ENCODE assay signal across 11 cellular contexts in the genomic region with DNA sequence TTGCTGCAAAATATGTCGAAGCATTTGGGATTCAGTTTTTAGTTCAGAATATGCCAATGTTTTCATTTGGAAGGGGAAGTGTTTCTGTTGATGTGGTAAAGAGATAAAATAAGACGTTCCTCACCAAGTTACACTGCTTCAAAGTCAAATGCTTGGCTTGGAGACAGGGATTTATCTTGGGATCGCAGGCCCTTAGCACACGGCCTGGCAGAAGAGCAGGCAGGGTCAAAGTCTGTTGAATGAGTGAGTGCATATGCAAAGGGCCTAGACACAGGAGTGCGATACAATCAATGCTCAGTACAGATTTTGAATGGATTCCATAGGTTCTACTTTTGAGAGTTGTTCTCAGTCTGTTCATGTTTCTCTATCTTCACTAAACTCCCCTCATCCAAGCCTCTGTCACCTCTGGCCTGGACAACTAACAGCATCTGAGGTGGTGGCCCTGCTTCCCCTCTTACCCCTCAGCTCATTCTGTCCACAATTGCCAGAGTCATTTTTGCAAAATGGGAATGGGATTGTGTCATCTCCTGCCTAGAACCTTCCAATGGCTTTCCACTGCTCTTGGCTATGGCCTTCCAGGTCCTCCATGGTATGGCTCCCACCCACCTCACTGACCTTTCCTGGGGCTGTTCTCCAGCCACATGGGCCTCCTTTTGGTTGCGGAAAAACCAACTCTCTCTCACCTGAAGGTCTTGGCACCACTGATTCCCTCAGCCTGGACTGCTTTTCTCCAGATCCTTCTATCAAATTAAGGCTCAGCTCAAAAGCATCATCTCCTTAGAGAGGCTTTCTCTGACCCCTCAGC. TPM values are rescaled to one million over a fixed set of nuclear protein-coding genes. Genes with fewer than 3 reads are reported as not detected.
DNase-seq lines count a peak whose midpoint lies in the region; ATAC-seq and TF ChIP-seq lines count a peak whose summit lies in the region.
"Had no signal": no experiment of that assay in that cellular context is flagged by ENCODE, and none has a peak within 500 bp of the region (broad histone marks: within the 10 kb centered on the region; RNA-seq: fewer than 3 reads in every experiment).

No MANE protein-coding gene starts in this region.

- TF ChIP-seq CTCF in heart left ventricle (IDR thresholded peaks at IDR 0.05) (no peak), lower lobe of right lung (IDR thresholded peaks at IDR 0.05) (no peak), upper lobe of right lung (IDR thresholded peaks at IDR 0.05) (no peak)

- H3K27ac ChIP-seq in heart left ventricle = peak overlapping the region in 11 of 12 donors; percentile 57 to 96 (median 78)
- peak overlapping the region; percentile 56 for H3K27ac ChIP-seq in lower lobe of right lung
- peak overlapping the region; percentile 58 for H3K27ac ChIP-seq in upper lobe of right lung

- WGBS in heart left ventricle, 4 donors = 36 to 46% (median 38%) methylated on average over 6 of the region's 6 CpGs

- H3K36me3 ChIP-seq in heart left ventricle (peaks cover 0 to 10% (median 0%) of the 10 kb centered on the region in 9 donors), adipocyte (ENCODE audit: control insufficient read depth, insufficient read depth, low read length, severe bottlenecking) (no peaks in the 10 kb centered on the region), lower lobe of right lung (no peaks in the 10 kb centered on the region), upper lobe of right lung (peaks cover 2% of the 10 kb centered on the region)

- H3K4me1 ChIP-seq in heart left ventricle (peaks cover 15 to 90% (median 80%) of the 10 kb centered on the region in 12 donors), adipocyte (ENCODE audit: control insufficient read depth, insufficient read depth, low read length) (peaks cover 77% of the 10 kb centered on the region), lower lobe of right lung (peaks cover 78% of the 10 kb centered on the region), upper lobe of right lung (peaks cover 74% of the 10 kb centered on the region)

- DNase-seq in heart left ventricle = peak in 1 of 5 donors; percentile 15
- DNase-seq in Right ventricle myocardium inferior (ENCODE audit: missing footprints) = no peak
- DNase-seq in adipocyte (ENCODE audit: low read depth) = no peak
- no peak for DNase-seq in lower lobe of right lung
- peak; percentile 18 for DNase-seq in upper lobe of right lung
- DNase-seq in NCI-H82 treated with DMSO at 0.1 percent for 48 hours (lab: John Stamatoyannopoulos, UW; ENCODE audit: unreplicated experiment) = no peak
- DNase-seq in COR-L47 (lab: John Stamatoyannopoulos, UW) = no peak
- no peak for DNase-seq in NCI-H2196 (lab: John Stamatoyannopoulos, UW; ENCODE audit: unreplicated experiment)
- DNase-seq: NCI-H345, nucleus accumbens had no signal

- H3K4me3 ChIP-seq in heart left ventricle (peak overlapping the region in 8 of 12 donors; percentile 36 to 99 (median 78)), adipocyte (ENCODE audit: low read length) (peak overlapping the region; percentile 93), lower lobe of right lung (peak overlapping the region; percentile 64), upper lobe of right lung (peak overlapping the region; percentile 14)

- intact Hi-C loops in heart left ventricle (cut with DNase I) = no loop called here
- intact Hi-C loops in Right ventricle myocardium inferior (cut with DNase I) = loop anchor here (5.0 kb wide), 1 partner anchor 362 kb away; no protein-coding TSS in a partner anchor
- intact Hi-C loops in lower lobe of right lung (cut with DNase I) = no loop called here
- intact Hi-C loops in upper lobe of right lung (cut with DNase I) = no loop called here

- no peak for TF ChIP-seq POLR2A in heart left ventricle (IDR thresholded peaks at IDR 0.05)

- H3K27me3 ChIP-seq in heart left ventricle (no peaks in the 10 kb centered on the region), adipocyte (replicated peaks; ENCODE audit: control insufficient read depth, insufficient read depth, low read length) (no peaks in the 10 kb centered on the region), lower lobe of right lung (ENCODE audit: low read depth) (no peaks in the 10 kb centered on the region), upper lobe of right lung (no peaks in the 10 kb centered on the region)

- no peaks in the 10 kb centered on the region for H3K9me3 ChIP-seq in heart left ventricle
- no peaks in the 10 kb centered on the region for H3K9me3 ChIP-seq in adipocyte (ENCODE audit: control insufficient read depth, low read length)
- no peaks in the 10 kb centered on the region for H3K9me3 ChIP-seq in lower lobe of right lung
- H3K9me3 ChIP-seq in upper lobe of right lung = no peaks in the 10 kb centered on the region

- no peak for ATAC-seq in heart left ventricle
- ATAC-seq in Right ventricle myocardium inferior = no peak
- ATAC-seq in lower lobe of right lung = no peak
- ATAC-seq in upper lobe of right lung = no peak
- ATAC-seq: WTC11 had no signal

- no peak overlapping the region for H3K9ac ChIP-seq in adipocyte (ENCODE audit: low read length)

RNA-seq across cellular contexts. Expression of a gene that starts 3.2 kb away (rescaled TPM):
- total RNA-seq in heart left ventricle = 100 to 1,000 TPM in 3 of 9 donors, 10 to 100 TPM in 6; 57.2 to 141 (median 82.4) TPM
- 100 to 1,000 TPM in 1 of 2 donors, 10 to 100 TPM in 1; 99.9 to 119 TPM for polyA plus RNA-seq in heart left ventricle
- 121 TPM for total RNA-seq in Right ventricle myocardium inferior
- 29.9 TPM for total RNA-seq in lower lobe of right lung
- total RNA-seq in upper lobe of right lung = 36.3 TPM

RNA-seq across cellular contexts. Expression of a gene that starts 5.3 kb away (rescaled TPM):
- total RNA-seq in heart left ventricle (10 to 100 TPM; 20.3 to 41.1 (median 23.7) TPM), Right ventricle myocardium inferior (23.0 TPM), lower lobe of right lung (34.6 TPM), upper lobe of right lung (36.9 TPM)
- polyA plus RNA-seq in heart left ventricle = 10 to 100 TPM; 13.8 to 28.5 TPM

Comparison
In these comparisons a context has a peak if more than half of its experiments do, and no peak if none do; other contexts are left out.
1. H3K4me3 ChIP-seq: peak in every context shown above with its lines; median percentile 93 in adipocyte; 78 in heart left ventricle; 64 in lower lobe of right lung; 14 in upper lobe of right lung.